Comparison of ENCODE assay signal across 12 cellular contexts in the genomic region with DNA sequence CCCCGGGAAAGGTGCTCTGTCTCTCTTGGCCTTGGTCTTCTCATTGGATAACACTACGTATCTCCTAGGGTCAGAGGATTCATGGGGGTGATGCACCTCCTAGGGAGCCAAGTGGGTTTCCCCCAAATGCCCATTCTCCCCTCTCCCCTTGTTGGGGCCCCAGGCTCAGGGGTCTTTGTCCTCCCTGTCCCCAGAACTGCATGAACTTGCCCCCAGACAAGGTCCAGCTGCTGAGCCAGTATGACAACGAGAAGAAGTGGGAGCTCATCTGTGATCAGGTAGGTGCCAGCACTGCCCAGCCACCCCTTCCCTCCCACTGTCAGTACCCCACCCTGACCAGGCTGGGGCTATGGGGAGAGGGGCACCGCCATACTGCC. TPM values are rescaled to one million over a fixed set of nuclear protein-coding genes. Genes with fewer than 3 reads are reported as not detected.
DNase-seq lines count a peak whose midpoint lies in the region; ATAC-seq and TF ChIP-seq lines count a peak whose summit lies in the region.
"Had no signal": no experiment of that assay in that cellular context is flagged by ENCODE, and none has a peak within 500 bp of the region (broad histone marks: within the 10 kb centered on the region; RNA-seq: fewer than 3 reads in every experiment).

No MANE protein-coding gene starts in this region.

- H3K9me3 Mint-ChIP-seq in T-cell (no peaks in the 10 kb centered on the region), immature natural killer cell (no peaks in the 10 kb centered on the region)

- H3K27me3 Mint-ChIP-seq in T-cell, result no peaks in the 10 kb centered on the region
- peaks cover 14 to 45% (median 24%) of the 10 kb centered on the region in 3 donors for H3K27me3 Mint-ChIP-seq in immature natural killer cell (ENCODE audit: low read depth in 3 of 3)

- ATAC-seq in T-cell (replicated peaks in 1 of 4), result no peak

- H3K4me3 Mint-ChIP-seq in T-cell, result peak overlapping the region; percentile 34 to 99 (median 95)
- H3K4me3 Mint-ChIP-seq in immature natural killer cell, result peak overlapping the region; percentile 33 to 100 (median 88)

- in situ Hi-C loops in ACHN (cut with HindIII; ENCODE audit: low pct_ligation_motif_present, low pct_unique_long_range_greater_than_20kb, low sequenced_read_pairs), result no loop called here

- H3K36me3 Mint-ChIP-seq in T-cell (peaks cover 16% of the 10 kb centered on the region), immature natural killer cell (peaks cover 0 to 12% (median 4%) of the 10 kb centered on the region in 3 donors)

- intact Hi-C loops in stomach (cut with DNase I; ENCODE audit: low total_unique reads), result no loop called here

- POLR2A ChIA-PET in T-cell (lab: Charles Lee), result interaction anchor here (0.5 kb wide), 2 partner anchors 51 to 75 kb away, joined by 4 to 5 read pairs; no protein-coding TSS in a partner anchor

- H3K36me3 ChIP-seq in stomach, result peaks cover 0 to 12% (median 3%) of the 10 kb centered on the region in 4 donors

- peak; percentile 65 for DNase-seq in activated effector memory CD4-positive, alpha-beta T cell treated with anti-CD3 and anti-CD28 coated beads, Interleukin-2, amount 50 U/mL, for 16 hours
- no peak for DNase-seq in activated effector memory CD4-positive, alpha-beta T cell treated with Interleukin-2 at 50 U/mL for 16 hours
- DNase-seq in T-cell, result no peak
- no peak for DNase-seq in immature natural killer cell
- DNase-seq in stomach, result no peak
- no peak for DNase-seq in NCI-H446 treated with DMSO at 0.1 percent for 48 hours (lab: John Stamatoyannopoulos, UW)
- no peak for DNase-seq in ACHN
- no peak for DNase-seq in HT-29 (ENCODE audit: low spot score)
- DNase-seq: activated CD4-positive, CD25-positive, alpha-beta regulatory T cell; aorta; small intestine had no signal

- no peak for TF ChIP-seq POLR2A in stomach (IDR thresholded peaks at IDR 0.05)

- CTCF ChIA-PET in T-cell (lab: Charles Lee), result interaction anchor here (2.7 to 10.1 kb wide), 2 partner anchors 11 kb away, joined by 11 to 117 read pairs; no protein-coding TSS in a partner anchor

- H3K27ac Mint-ChIP-seq in T-cell (peak overlapping the region; percentile 99), immature natural killer cell (peak overlapping the region; percentile 98 to 100 (median 99))

- H3K27me3 ChIP-seq in stomach, result no peaks in the 10 kb centered on the region
- H3K27me3 ChIP-seq: hepatocyte had no signal

- no peak overlapping the region for H3K4me3 ChIP-seq in stomach
- H3K4me3 ChIP-seq: hepatocyte had no signal

- peak overlapping the region in 3 of 5 donors; percentile 85 to 93 (median 92) for H3K27ac ChIP-seq in stomach
- H3K27ac ChIP-seq: hepatocyte had no signal

- no peak for TF ChIP-seq CTCF in stomach (IDR thresholded peaks at IDR 0.05)

- 80 to 96% (median 88%) methylated on average over 4 of the region's 4 CpGs for WGBS in stomach, 5 donors

- TF ChIP-seq EP300 in stomach (IDR thresholded peaks at IDR 0.05), result no peak

- no peaks in the 10 kb centered on the region for H3K9me3 ChIP-seq in stomach

- H3K4me1 Mint-ChIP-seq in T-cell (peaks cover 89 to 92% (median 90%) of the 10 kb centered on the region in 3 donors), immature natural killer cell (peaks cover 87 to 90% of the 10 kb centered on the region in 2 donors)

- H3K4me1 ChIP-seq in stomach, result peaks cover 24 to 71% (median 49%) of the 10 kb centered on the region in 4 donors

RNA-seq across cellular contexts. Expression of a gene that starts 8.7 kb away (rescaled TPM):
- total RNA-seq in T-cell, result 100 to 1,000 TPM; 362 to 473 (median 457) TPM
- polyA plus RNA-seq in immature natural killer cell, result 10 to 100 TPM; 17.6 to 66.7 (median 25.3) TPM
- 10 to 100 TPM in 3 of 5 donors, 1 to 10 TPM in 2; 8.1 to 34.5 (median 16.5) TPM for total RNA-seq in stomach
- polyA plus RNA-seq in stomach, result 10 to 100 TPM in 1 of 3 donors, 1 to 10 TPM in 2; 4.5 to 10.1 (median 8.2) TPM
- 0.03 TPM in 1 of 2 replicates, not detected in the other for total RNA-seq in HT-29 (2014; rRNA removed; shearing (Covaris generic))

RNA-seq across cellular contexts. Expression of a gene that starts 31.5 kb away (rescaled TPM):
- total RNA-seq in T-cell (under 1 TPM in 4 of 5 donors, not detected in 1; 0.37 to 0.55 (median 0.42) TPM), stomach (not detected)
- polyA plus RNA-seq in immature natural killer cell (under 1 TPM in 1 of 3 donors, not detected in 2; 0.16 TPM), stomach (not detected)
- not detected in 2 replicates for total RNA-seq in HT-29 (2014; rRNA removed; shearing (Covaris generic))
- total RNA-seq: aorta, hepatocyte had no signal
- polyA plus RNA-seq: aorta had no signal

Comparison
In these comparisons a context has a peak if more than half of its experiments do, and no peak if none do; other contexts are left out.
1. RNA of a gene that starts 8.7 kb away (total RNA-seq): 362 to 473 TPM in T-cell; 8.1 to 34.5 TPM in stomach and 0.03 TPM in HT-29; every median in the first group is over 10 times any median in the second.